27 cellular contexts compared by ENCODE assay signal in the genomic region with DNA sequence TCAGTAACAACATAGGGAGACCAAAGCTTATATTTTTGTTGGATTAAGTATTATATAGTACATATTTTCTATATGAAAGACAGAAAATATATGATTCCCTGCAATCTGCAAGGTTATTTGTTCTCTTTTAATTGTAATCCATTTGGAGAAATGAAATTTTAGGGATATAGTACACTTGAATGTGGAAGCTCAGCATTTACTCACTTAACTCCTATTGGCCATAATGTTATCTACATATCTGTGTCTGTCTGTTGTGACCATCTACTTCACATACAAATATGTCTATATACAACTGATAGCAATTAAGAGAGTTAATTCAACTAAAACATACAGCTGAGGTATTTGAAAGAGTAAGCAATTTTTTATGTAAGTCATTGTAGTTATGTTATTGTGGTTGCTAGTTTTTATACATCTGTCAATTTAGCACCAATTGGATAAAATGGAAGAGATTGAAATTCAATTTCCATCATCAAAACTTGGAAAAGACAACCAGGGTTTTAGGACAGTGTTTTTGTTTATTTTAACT. TPM values are rescaled to one million over a fixed set of nuclear protein-coding genes. Genes with fewer than 3 reads are reported as not detected.
A peak's percentile ranks its signal among the peaks of the same experiment; 100 is the strongest.
DNase-seq lines count a peak whose midpoint lies in the region; ATAC-seq, FAIRE-seq and TF ChIP-seq lines count a peak whose summit lies in the region.
"Had no signal": no experiment of that assay in that cellular context is flagged by ENCODE, and none has a peak within 500 bp of the region (broad histone marks: within the 10 kb centered on the region; RNA-seq: fewer than 3 reads in every experiment).

No MANE protein-coding gene starts in this region.

- peak; percentile 41 for FAIRE-seq in pancreas (lab: Jason Lieb, UNC)
- FAIRE-seq: A549, GM12891, GM18507 had no signal

- peak; percentile 59 for DNase-seq in DMS153 treated with DMSO at 0.1 percent for 48 hours (lab: John Stamatoyannopoulos, UW; ENCODE audit: unreplicated experiment)
- no peak for DNase-seq in DMS153 (lab: John Stamatoyannopoulos, UW)
- DNase-seq in H4 (ENCODE audit: low spot score), result peak; percentile 3
- no peak for DNase-seq in dorsolateral prefrontal cortex
- no peak for DNase-seq in pancreas
- DNase-seq in NCI-H2029 treated with DMSO at 0.1 percent for 48 hours (lab: John Stamatoyannopoulos, UW), result no peak
- no peak for DNase-seq in ACHN
- no peak for DNase-seq in putamen (ENCODE audit: low spot score)
- DNase-seq: CD4-positive, alpha-beta memory T cell; DMS53; DND-41; EL; H7; HFFc6; IMR-90 had no signal

- TF ChIP-seq CTCF in dorsolateral prefrontal cortex (IDR thresholded peaks at IDR 0.05 in 54 of 56, conservative IDR thresholded peaks at IDR 0.05 in 2 of 56; ENCODE audit: low read depth in 1 of 56, partially characterized antibody in 56 of 56) (no peak), pancreas (IDR thresholded peaks at IDR 0.05) (no peak)

- H3K4me1 ChIP-seq in pancreas, result no peaks in the 10 kb centered on the region
- H3K4me1 ChIP-seq: A549, BLaER1 had no signal

- H3K27ac ChIP-seq in dorsolateral prefrontal cortex (peak overlapping the region in 51 of 59 donors; percentile 6 to 97 (median 92)), pancreas (no peak overlapping the region)
- H3K27ac ChIP-seq: 22Rv1, A549, BLaER1, HL-60 had no signal

- no peaks in the 10 kb centered on the region for H3K36me3 ChIP-seq in pancreas
- H3K36me3 ChIP-seq: BLaER1 had no signal

- H3K9me3 ChIP-seq in pancreas, result no peaks in the 10 kb centered on the region
- H3K9me3 ChIP-seq: A549 had no signal

- peak overlapping the region in 23 of 59 donors; percentile 1 to 80 (median 55) for H3K4me3 ChIP-seq in dorsolateral prefrontal cortex
- H3K4me3 ChIP-seq in pancreas, result no peak overlapping the region
- H3K4me3 ChIP-seq: A549, BLaER1, GM23338 had no signal

- in situ Hi-C loops in ACHN (cut with HindIII; ENCODE audit: low pct_ligation_motif_present, low pct_unique_long_range_greater_than_20kb, low sequenced_read_pairs), result no loop called here

- intact Hi-C loops in dorsolateral prefrontal cortex (cut with DNase I), result no loop called here
- intact Hi-C loops in pancreas (cut with DNase I), result no loop called here

- no peak for ATAC-seq in pancreas
- ATAC-seq: A549, GM23338, HCT116 had no signal

- peaks cover 0 to 100% (median 45%) of the 10 kb centered on the region in 45 donors for H3K27me3 ChIP-seq in dorsolateral prefrontal cortex
- peaks cover 13 to 77% (median 52%) of the 10 kb centered on the region in 4 donors for H3K27me3 ChIP-seq in pancreas

RNA-seq across cellular contexts. Expression of a gene that starts 12.9 kb away (rescaled TPM):
- total RNA-seq in H4 (2014; rRNA removed; shearing (Covaris generic)), result 4.8 and 8.2 TPM in 2 replicates
- total RNA-seq in dorsolateral prefrontal cortex, result 10 to 100 TPM; 25.8 to 72.3 (median 52.9) TPM
- total RNA-seq in pancreas, result not detected
- not detected for polyA plus RNA-seq in pancreas
- total RNA-seq: CD4-positive, alpha-beta memory T cell; G401; HT1080; IMR-90 had no signal
- polyA plus RNA-seq: AG04450; CD14-positive monocyte; CD4-positive, alpha-beta memory T cell; IMR-90 had no signal

Comparison
In these comparisons a context has a peak if more than half of its experiments do, and no peak if none do; other contexts are left out.
1. DNase-seq: peak in DMS153 treated with DMSO at 0.1 percent for 48 hours (single experiment) and H4 (single experiment); none in DMS153 (single experiment), dorsolateral prefrontal cortex (0 of 10), pancreas (0 of 6), NCI-H2029 treated with DMSO at 0.1 percent for 48 hours (single experiment), ACHN (single experiment) and putamen (single experiment).
2. H3K27ac ChIP-seq: peak in dorsolateral prefrontal cortex (51 of 59); none in pancreas (0 of 4).